8 cellular contexts compared by ENCODE assay signal in the genomic region with DNA sequence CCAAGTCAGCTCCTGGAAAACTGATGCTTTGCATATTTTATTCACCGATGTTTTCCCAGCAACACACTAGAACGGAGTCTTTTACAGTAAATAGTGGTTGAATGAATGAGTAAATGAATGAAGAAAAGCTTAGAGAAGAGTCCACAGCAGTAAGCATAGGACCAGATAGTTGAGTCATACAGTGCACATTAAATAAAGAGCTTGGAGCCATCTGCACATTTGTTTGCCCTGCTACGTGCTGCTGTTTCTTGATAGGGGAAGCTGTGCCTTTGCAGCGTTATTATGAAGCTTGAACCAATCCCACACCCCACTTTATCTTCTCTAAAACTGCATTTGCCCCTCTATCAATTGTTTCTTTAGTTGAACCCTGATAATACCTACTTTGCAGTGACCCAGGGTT. TPM values are rescaled to one million over a fixed set of nuclear protein-coding genes. Genes with fewer than 3 reads are reported as not detected.
DNase-seq lines count a peak whose midpoint lies in the region; ATAC-seq and TF ChIP-seq lines count a peak whose summit lies in the region.

No MANE protein-coding gene starts in this region.

- H3K9me3 Mint-ChIP-seq in activated naive CD4-positive, alpha-beta T cell treated with anti-CD3 and anti-CD28 coated beads, Interleukin-2, amount 50 U/mL, for 24 hours, result no peaks in the 10 kb centered on the region
- H3K9me3 Mint-ChIP-seq in activated CD8-positive, alpha-beta T cell treated with anti-CD3 and anti-CD28 coated beads for 36 hours, result no peaks in the 10 kb centered on the region

- H3K27ac ChIP-seq in tibial artery, result peak overlapping the region in 1 of 2 donors; percentile 83

- H3K27me3 ChIP-seq in kidney epithelial cell (ENCODE audit: control insufficient read depth, insufficient read depth, low read length), result no peaks in the 10 kb centered on the region
- no peaks in the 10 kb centered on the region for H3K27me3 ChIP-seq in tibial artery

- CTCF ChIA-PET in activated CD8-positive, alpha-beta T cell treated with anti-CD3 and anti-CD28 coated beads for 36 hours (lab: Charles Lee), result interaction anchor here (0.9 to 3.7 kb wide), 17 partner anchors 9 to 252 kb away, joined by 3 to 63 read pairs (median 6); a partner anchor contains a TSS

- H3K36me3 Mint-ChIP-seq in activated naive CD4-positive, alpha-beta T cell treated with anti-CD3 and anti-CD28 coated beads, Interleukin-2, amount 50 U/mL, for 24 hours, result peaks cover 7% of the 10 kb centered on the region
- H3K36me3 Mint-ChIP-seq in activated CD8-positive, alpha-beta T cell treated with anti-CD3 and anti-CD28 coated beads for 36 hours (ENCODE audit: low read depth), result peaks cover 9% of the 10 kb centered on the region

- peaks cover 47% of the 10 kb centered on the region for H3K4me1 Mint-ChIP-seq in activated naive CD4-positive, alpha-beta T cell treated with anti-CD3 and anti-CD28 coated beads, Interleukin-2, amount 50 U/mL, for 24 hours
- peaks cover 37% of the 10 kb centered on the region for H3K4me1 Mint-ChIP-seq in activated CD8-positive, alpha-beta T cell treated with anti-CD3 and anti-CD28 coated beads for 36 hours (ENCODE audit: low read depth)

- H3K4me3 ChIP-seq in kidney epithelial cell (ENCODE audit: low read depth, low read length) (peak overlapping the region; percentile 71), tibial artery (peak overlapping the region; percentile 64 to 80)

- H3K4me1 ChIP-seq in tibial artery, result peaks cover 0 to 23% (median 16%) of the 10 kb centered on the region in 4 donors

- ATAC-seq in activated CD8-positive, alpha-beta T cell treated with anti-CD3 and anti-CD28 coated beads for 36 hours, result no peak
- no peak for ATAC-seq in GM18498 (IDR thresholded peaks at IDR 0.05; ENCODE audit: unreplicated experiment)

- intact Hi-C loops in activated CD8-positive, alpha-beta T cell treated with anti-CD3 and anti-CD28 coated beads for 36 hours (cut with micrococcal nuclease), result no loop called here
- intact Hi-C loops in tibial artery (cut with DNase I; ENCODE audit: low total_unique reads), result no loop called here

- peak overlapping the region; percentile 98 for H3K4me3 Mint-ChIP-seq in activated naive CD4-positive, alpha-beta T cell treated with anti-CD3 and anti-CD28 coated beads, Interleukin-2, amount 50 U/mL, for 24 hours
- peak overlapping the region; percentile 95 for H3K4me3 Mint-ChIP-seq in activated CD8-positive, alpha-beta T cell treated with anti-CD3 and anti-CD28 coated beads for 36 hours

- H3K36me3 ChIP-seq in kidney epithelial cell (ENCODE audit: control insufficient read depth, insufficient read depth, low read length) (no peaks in the 10 kb centered on the region), tibial artery (peaks cover 0 to 12% (median 0%) of the 10 kb centered on the region in 3 donors)

- no peak for TF ChIP-seq CTCF in activated CD8-positive, alpha-beta T cell treated with anti-CD3 and anti-CD28 coated beads for 36 hours (IDR thresholded peaks at IDR 0.05)
- TF ChIP-seq CTCF in kidney epithelial cell (IDR thresholded peaks at IDR 0.05; ENCODE audit: insufficient read depth, low read length, poor library complexity, severe bottlenecking) (no peak), tibial artery (IDR thresholded peaks at IDR 0.05) (no peak)

- POLR2A ChIA-PET in activated CD8-positive, alpha-beta T cell treated with anti-CD3 and anti-CD28 coated beads for 36 hours (lab: Charles Lee), result interaction anchor here (1.0 to 3.2 kb wide), 7 partner anchors 14 to 244 kb away, joined by 3 to 18 read pairs (median 6); no protein-coding TSS in a partner anchor

- no peak for DNase-seq in activated naive CD4-positive, alpha-beta T cell treated with Interleukin-2 at 50 U/mL for 16 hours
- no peak for DNase-seq in activated CD8-positive, alpha-beta T cell treated with anti-CD3 and anti-CD28 coated beads for 36 hours
- DNase-seq in kidney epithelial cell (ENCODE audit: low read depth) (no peak), tibial artery (no peak), NCI-H2227 treated with DMSO at 0.1 percent for 48 hours (lab: John Stamatoyannopoulos, UW) (no peak)
- no peak for DNase-seq in activated CD4-positive, alpha-beta T cell treated with anti-CD3 and anti-CD28 coated beads for 1 hour

- H3K27ac Mint-ChIP-seq in activated naive CD4-positive, alpha-beta T cell treated with anti-CD3 and anti-CD28 coated beads, Interleukin-2, amount 50 U/mL, for 24 hours, result peak overlapping the region; percentile 95
- H3K27ac Mint-ChIP-seq in activated CD8-positive, alpha-beta T cell treated with anti-CD3 and anti-CD28 coated beads for 36 hours, result peak overlapping the region; percentile 93

- H3K9me3 ChIP-seq in tibial artery, result no peaks in the 10 kb centered on the region

- no peaks in the 10 kb centered on the region for H3K27me3 Mint-ChIP-seq in activated naive CD4-positive, alpha-beta T cell treated with anti-CD3 and anti-CD28 coated beads, Interleukin-2, amount 50 U/mL, for 24 hours
- no peaks in the 10 kb centered on the region for H3K27me3 Mint-ChIP-seq in activated CD8-positive, alpha-beta T cell treated with anti-CD3 and anti-CD28 coated beads for 36 hours

RNA-seq across cellular contexts. Expression of a gene that starts 1.2 kb away (rescaled TPM):
- 10 to 100 TPM; 51.0 to 61.8 TPM for total RNA-seq in activated CD8-positive, alpha-beta T cell treated with anti-CD3 and anti-CD28 coated beads for 36 hours
- total RNA-seq in kidney epithelial cell, result 9.1 and 9.7 TPM in 2 replicates
